10 cellular contexts compared by ENCODE assay signal in the genomic region with DNA sequence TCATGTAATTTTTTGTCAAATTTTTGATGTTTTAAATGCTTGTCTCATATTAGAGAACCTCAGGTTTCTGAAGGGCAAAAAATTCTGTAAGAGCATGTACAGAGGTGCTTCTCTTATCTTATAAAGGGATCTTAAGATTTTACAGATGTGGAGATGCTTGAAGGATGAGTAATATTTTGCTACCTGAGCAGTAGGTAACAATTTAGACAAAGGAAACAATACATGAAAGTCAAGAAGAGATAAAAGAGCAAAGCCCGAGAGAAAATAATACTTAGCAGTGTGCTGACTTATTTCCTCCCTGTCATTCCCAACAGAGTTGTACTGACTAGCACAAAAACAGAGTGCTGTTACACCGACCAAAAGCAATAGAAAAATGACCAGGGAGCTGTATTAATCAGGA.
"Had no signal": no experiment of that assay in that cellular context is flagged by ENCODE, and none has a peak within 500 bp of the region (broad histone marks: within the 10 kb centered on the region; RNA-seq: fewer than 3 reads in every experiment).

No MANE protein-coding gene starts in this region.

- H3K27ac ChIP-seq: GM23248 had no signal

- H3K4me1 ChIP-seq: HAP-1 had no signal

- H3K9me3 ChIP-seq: HAP-1 had no signal

- H3K36me3 ChIP-seq: HAP-1 had no signal

- FAIRE-seq: H54 had no signal

- H3K9ac ChIP-seq: GM23248 had no signal

- ATAC-seq: GM23338, HCT116 had no signal

- DNase-seq: GM23248, GOT3, H7, H9, HCEC 1CT, HFFc6 had no signal

- H3K4me3 ChIP-seq: GM23248, GM23338, HAP-1 had no signal
